ENCODE assay signal across 18 cellular contexts in the genomic region with DNA sequence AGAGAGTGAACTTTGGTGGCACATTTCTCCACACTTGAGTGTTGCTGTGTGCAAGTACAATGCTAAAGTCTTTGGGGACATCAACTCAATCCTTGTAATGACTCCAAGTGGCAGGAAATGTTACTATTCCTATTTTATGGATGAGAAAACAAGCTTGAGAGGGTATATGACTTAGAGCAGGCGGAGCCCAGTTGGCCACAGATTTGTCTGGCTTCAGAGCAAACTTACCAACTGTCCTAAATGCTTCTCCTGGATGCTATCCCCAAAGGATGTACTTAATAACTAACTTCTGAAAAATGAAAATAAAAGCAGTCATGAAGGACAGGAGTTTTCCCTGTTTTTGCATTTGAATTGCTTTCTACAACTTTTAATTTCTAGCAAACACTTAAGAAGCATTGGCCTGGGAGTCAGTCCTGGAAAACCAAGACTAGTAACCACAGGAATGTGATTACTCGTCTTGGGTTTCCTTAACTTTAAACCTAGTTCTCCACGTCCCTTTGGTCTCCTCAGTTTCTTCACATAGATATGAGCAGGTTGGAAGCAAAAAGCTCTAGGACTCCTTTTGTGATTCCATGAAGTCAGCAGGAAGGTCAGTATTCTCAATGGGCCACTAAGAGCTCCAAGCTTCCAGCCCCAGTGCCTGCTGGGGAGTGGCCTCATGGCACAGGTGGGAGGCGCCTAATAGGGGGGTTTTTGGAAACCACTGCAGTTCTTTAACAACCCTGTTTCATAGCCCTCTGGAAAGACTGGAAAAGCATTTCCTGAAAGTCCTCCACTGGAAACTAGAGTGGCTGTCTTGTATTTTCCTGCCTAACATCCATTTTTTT.
A peak's percentile ranks its signal among the peaks of the same experiment; 100 is the strongest.
DNase-seq lines count a peak whose midpoint lies in the region; ATAC-seq, FAIRE-seq and TF ChIP-seq lines count a peak whose summit lies in the region.
"Had no signal": no experiment of that assay in that cellular context is flagged by ENCODE, and none has a peak within 500 bp of the region (broad histone marks: within the 10 kb centered on the region; RNA-seq: fewer than 3 reads in every experiment).

No MANE protein-coding gene starts in this region.

- no peak for FAIRE-seq in H54 (lab: Jason Lieb, UNC)
- FAIRE-seq: A204.1, D721Med, small intestine had no signal

- H3K27me3 ChIP-seq in adipocyte (replicated peaks; ENCODE audit: control insufficient read depth, insufficient read depth, low read length): no peaks in the 10 kb centered on the region
- H3K27me3 ChIP-seq: colonic mucosa had no signal

- H3K4me1 Mint-ChIP-seq in natural killer cell: peaks cover 36 to 50% of the 10 kb centered on the region in 2 donors
- H3K4me1 Mint-ChIP-seq in activated CD4-positive, alpha-beta memory T cell treated with anti-CD3 and anti-CD28 coated beads for 36 hours (ENCODE audit: low read depth): peaks cover 30% of the 10 kb centered on the region

- no peaks in the 10 kb centered on the region for H3K9me3 ChIP-seq in adipocyte (ENCODE audit: control insufficient read depth, low read length)
- H3K9me3 ChIP-seq: colonic mucosa had no signal

- no peak for TF ChIP-seq CTCF in fibroblast of villous mesenchyme (IDR thresholded peaks at IDR 0.05; ENCODE audit: insufficient read depth, low read depth, low read length)
- no peak for TF ChIP-seq CTCF in natural killer cell (IDR thresholded peaks at IDR 0.05)

- DNase-seq in A172 (ENCODE audit: low spot score) (peak; percentile 55), H54 (ENCODE audit: insufficient read length, low spot score) (peak; percentile 55), adipocyte (ENCODE audit: low read depth) (peak; percentile 36), fibroblast of villous mesenchyme (ENCODE audit: low read depth) (peak; percentile 13), natural killer cell (no peak), NCI-H2107 treated with DMSO at 0.1 percent for 48 hours (lab: John Stamatoyannopoulos, UW; ENCODE audit: unreplicated experiment) (no peak)
- no peak for DNase-seq in activated CD4-positive, alpha-beta memory T cell treated with anti-CD3 and anti-CD28 coated beads for 36 hours
- DNase-seq: activated naive CD8-positive, alpha-beta T cell treated with anti-CD3 and anti-CD28 coated beads, Interleukin-2, amount 10 ng/mL, durations not matched to agents 7 days and 5 days; colonic mucosa; NCI-H1417 treated with DMSO at 0.1 percent for 48 hours; NCI-H510A; small intestine had no signal

- no peak for TF ChIP-seq POLR2A in H54 (IDR thresholded peaks at IDR 0.05; ENCODE audit: low read depth, low read length)

- ATAC-seq in natural killer cell: no peak
- no peak for ATAC-seq in GM21367 (IDR thresholded peaks at IDR 0.05; ENCODE audit: unreplicated experiment)
- ATAC-seq: activated CD4-positive, CD25-positive, alpha-beta regulatory T cell treated with anti-CD3 and anti-CD28 coated beads, Interleukin-2, amount 50 U/mL, for 24 hours; esophagus mucosa had no signal

- H3K36me3 ChIP-seq in adipocyte (ENCODE audit: control insufficient read depth, insufficient read depth, low read length, severe bottlenecking): no peaks in the 10 kb centered on the region
- H3K36me3 ChIP-seq: colonic mucosa had no signal

- CTCF ChIA-PET in activated CD4-positive, alpha-beta memory T cell treated with anti-CD3 and anti-CD28 coated beads for 36 hours (lab: Charles Lee): interaction anchor here (1.6 kb wide), 1 partner anchor 16 kb away, joined by 5 read pairs; no protein-coding TSS in a partner anchor

- peaks cover 33% of the 10 kb centered on the region for H3K4me1 ChIP-seq in adipocyte (ENCODE audit: control insufficient read depth, insufficient read depth, low read length)
- H3K4me1 ChIP-seq: colonic mucosa had no signal

- POLR2A ChIA-PET in activated CD4-positive, alpha-beta memory T cell treated with anti-CD3 and anti-CD28 coated beads for 36 hours (lab: Charles Lee): no interaction called here

- no peak overlapping the region for H3K27ac Mint-ChIP-seq in natural killer cell
- no peak overlapping the region for H3K27ac Mint-ChIP-seq in activated CD4-positive, alpha-beta memory T cell treated with anti-CD3 and anti-CD28 coated beads for 36 hours
- H3K27ac Mint-ChIP-seq: activated naive CD8-positive, alpha-beta T cell treated with anti-CD3 and anti-CD28 coated beads, Interleukin-2, amount 10 ng/mL, durations not matched to agents 7 days and 5 days had no signal

- peak overlapping the region; percentile 67 for H3K9ac ChIP-seq in adipocyte (ENCODE audit: low read length)

- no peak overlapping the region for H3K4me3 Mint-ChIP-seq in natural killer cell
- no peak overlapping the region for H3K4me3 Mint-ChIP-seq in activated CD4-positive, alpha-beta memory T cell treated with anti-CD3 and anti-CD28 coated beads for 36 hours
- H3K4me3 Mint-ChIP-seq: activated naive CD8-positive, alpha-beta T cell treated with anti-CD3 and anti-CD28 coated beads, Interleukin-2, amount 10 ng/mL, durations not matched to agents 7 days and 5 days had no signal

- H3K9me3 Mint-ChIP-seq in natural killer cell: no peaks in the 10 kb centered on the region
- no peaks in the 10 kb centered on the region for H3K9me3 Mint-ChIP-seq in activated CD4-positive, alpha-beta memory T cell treated with anti-CD3 and anti-CD28 coated beads for 36 hours
- H3K9me3 Mint-ChIP-seq: IgD-negative memory B cell had no signal

- H3K36me3 Mint-ChIP-seq in natural killer cell: no peaks in the 10 kb centered on the region
- H3K36me3 Mint-ChIP-seq in activated CD4-positive, alpha-beta memory T cell treated with anti-CD3 and anti-CD28 coated beads for 36 hours: no peaks in the 10 kb centered on the region
- H3K36me3 Mint-ChIP-seq: IgD-negative memory B cell had no signal

- H3K4me3 ChIP-seq in adipocyte (ENCODE audit: low read length) (peak overlapping the region; percentile 47), fibroblast of villous mesenchyme (ENCODE audit: low read depth, low read length) (no peak overlapping the region)
- H3K4me3 ChIP-seq: colonic mucosa had no signal

- intact Hi-C loops in natural killer cell (cut with micrococcal nuclease): no loop called here
- intact Hi-C loops in activated CD4-positive, alpha-beta memory T cell treated with anti-CD3 and anti-CD28 coated beads for 36 hours (cut with micrococcal nuclease): no loop called here

- no peaks in the 10 kb centered on the region for H3K27me3 Mint-ChIP-seq in natural killer cell (ENCODE audit: low read depth in 2 of 2)
- no peaks in the 10 kb centered on the region for H3K27me3 Mint-ChIP-seq in activated CD4-positive, alpha-beta memory T cell treated with anti-CD3 and anti-CD28 coated beads for 36 hours
- H3K27me3 Mint-ChIP-seq: IgD-negative memory B cell had no signal

Comparison
In these comparisons a context has a peak if more than half of its experiments do, and no peak if none do; other contexts are left out.
1. DNase-seq: peak in A172 (single experiment), H54 (single experiment), adipocyte (single experiment) and fibroblast of villous mesenchyme (single experiment); none in natural killer cell (single experiment), activated CD4-positive, alpha-beta memory T cell treated with anti-CD3 and anti-CD28 coated beads for 36 hours (single experiment) and NCI-H2107 treated with DMSO at 0.1 percent for 48 hours (single experiment).